8 cellular contexts compared by ENCODE assay signal in the genomic region with DNA sequence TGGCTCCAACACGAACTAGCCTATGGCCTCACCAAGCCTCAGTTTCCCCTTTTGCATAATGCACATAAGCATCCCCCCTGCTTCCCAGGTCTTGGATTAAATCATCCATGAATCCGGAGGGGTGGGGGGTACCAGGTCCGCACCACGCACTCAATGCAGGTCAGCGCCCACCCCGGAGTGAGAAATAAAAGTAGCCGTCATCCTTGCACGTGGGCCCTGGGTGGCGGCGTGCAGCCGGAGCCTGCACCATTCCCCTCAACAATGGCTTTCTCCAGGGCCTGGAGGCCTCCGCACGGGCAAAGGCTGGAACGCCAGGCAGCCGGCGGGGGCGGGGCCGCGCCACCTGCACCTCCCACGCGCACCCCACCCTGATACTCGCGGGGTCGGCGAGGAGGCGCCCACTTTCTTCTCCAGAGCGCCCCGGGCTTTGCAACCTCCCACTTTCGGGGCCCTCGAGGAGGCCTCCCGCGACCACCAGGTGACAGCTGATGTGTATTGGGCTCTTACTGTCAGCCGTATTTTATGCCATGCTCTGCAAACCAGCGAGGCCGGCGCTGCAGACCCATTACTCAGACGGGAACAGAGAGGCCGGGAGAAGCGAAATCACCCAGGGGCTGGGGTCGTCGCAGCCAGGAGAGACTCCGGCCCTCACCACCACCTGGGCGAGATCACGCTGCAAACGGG. TPM values are rescaled to one million over a fixed set of nuclear protein-coding genes. Genes with fewer than 3 reads are reported as not detected.
DNase-seq lines count a peak whose midpoint lies in the region; ATAC-seq lines count a peak whose summit lies in the region.

No MANE protein-coding gene starts in this region.

- peak overlapping the region; percentile 82 for H4K12ac ChIP-seq in trophoblast cell (ENCODE audit: low read depth, low read length)

- H2BK120ac ChIP-seq in trophoblast cell (ENCODE audit: insufficient read depth, low read length, poor library complexity): peak overlapping the region; percentile 96

- H3K14ac ChIP-seq in trophoblast cell (ENCODE audit: low read length): peak overlapping the region; percentile 97

- H3K9ac ChIP-seq in ES-I3 (ENCODE audit: low read depth, low read length) (peak overlapping the region; percentile 49; the same call in 1 of the 2 replicates), trophoblast cell (ENCODE audit: low read length) (peak overlapping the region; percentile 49)

- H2AFZ ChIP-seq in trophoblast cell (ENCODE audit: insufficient read depth, low read length, poor library complexity): peak overlapping the region; percentile 86

- no CpG with 5 or more reads among the region's 45 CpGs for WGBS in trophoblast cell (ENCODE audit: extremely low coverage, insufficient coverage, insufficient read length)

- no peaks in the 10 kb centered on the region for H3K4me1 ChIP-seq in ES-I3 (ENCODE audit: insufficient read depth, low read length)
- H3K4me1 ChIP-seq in trophoblast cell (ENCODE audit: control insufficient read depth in 1 of 2, insufficient read depth in 2 of 2, low read length in 2 of 2): peaks cover 12 to 14% of the 10 kb centered on the region in 2 experiments

- peak overlapping the region; percentile 64 for H3K4me2 ChIP-seq in trophoblast cell (ENCODE audit: low read length)

- H4K91ac ChIP-seq in trophoblast cell (ENCODE audit: low read depth, low read length): peak overlapping the region; percentile 95

- no peaks in the 10 kb centered on the region for H3K27me3 ChIP-seq in trophoblast cell (ENCODE audit: insufficient read depth, low read length)

- H3K9me3 ChIP-seq in ES-I3 (ENCODE audit: control insufficient read depth, insufficient read depth, low read length): no peaks in the 10 kb centered on the region
- H3K9me3 ChIP-seq in trophoblast cell (ENCODE audit: insufficient read depth, low read depth, low read length): no peaks in the 10 kb centered on the region

- peak overlapping the region; percentile 86 for H4K8ac ChIP-seq in trophoblast cell (ENCODE audit: low read depth, low read length)

- intact Hi-C loops in Right ventricle myocardium superior (cut with DNase I): loop anchor here (2.0 to 5.0 kb wide), 2 partner anchors 67 to 136 kb away; no protein-coding TSS in a partner anchor

- H2BK5ac ChIP-seq in trophoblast cell (ENCODE audit: low read depth, low read length, poor library complexity): peak overlapping the region; percentile 98

- H3K23ac ChIP-seq in trophoblast cell (ENCODE audit: low read length): no peak overlapping the region

- H2AK5ac ChIP-seq in trophoblast cell (ENCODE audit: low read length): peak overlapping the region; percentile 88

- H3K36me3 ChIP-seq in ES-I3 (ENCODE audit: insufficient read depth, low read length): no peaks in the 10 kb centered on the region
- peaks cover 16 to 18% of the 10 kb centered on the region in 2 experiments for H3K36me3 ChIP-seq in trophoblast cell (ENCODE audit: control insufficient read depth in 1 of 2, insufficient read depth in 2 of 2, low read length in 2 of 2)

- H3K79me2 ChIP-seq in trophoblast cell (ENCODE audit: control insufficient read depth, insufficient read depth, low read length, poor library complexity): peaks cover 30% of the 10 kb centered on the region

- peak overlapping the region; percentile 98 for H3K18ac ChIP-seq in trophoblast cell (ENCODE audit: low read length)

- peak overlapping the region; percentile 96 for H3K4ac ChIP-seq in trophoblast cell (ENCODE audit: low read depth, low read length)

- peak overlapping the region; percentile 76 for H3K4me3 ChIP-seq in trophoblast cell (ENCODE audit: low read depth, low read length)

- DNase-seq in RPMI8226: peak; percentile 76
- peak; percentile 73 for DNase-seq in activated naive CD4-positive, alpha-beta T cell treated with anti-CD3 and anti-CD28 coated beads, Interleukin-2, amount 50 U/mL, for 16 hours
- peak; percentile 78 for DNase-seq in Right ventricle myocardium superior
- peak; percentile 35 to 64 for DNase-seq in trophoblast cell
- DNase-seq in AG08395 (ENCODE audit: low spot score): no peak

- H3K79me1 ChIP-seq in trophoblast cell (ENCODE audit: low read length): peaks cover 47% of the 10 kb centered on the region

- peak overlapping the region; percentile 89 for H3K27ac ChIP-seq in trophoblast cell (ENCODE audit: low read depth, low read length)

- H2BK12ac ChIP-seq in trophoblast cell (ENCODE audit: low read length): peak overlapping the region; percentile 84

- ATAC-seq in HG02798 (IDR thresholded peaks at IDR 0.05; ENCODE audit: poor library complexity, unreplicated experiment): peak; percentile 9
- ATAC-seq in Right ventricle myocardium superior (ENCODE audit: poor library complexity): peak; percentile 41
- no peak for ATAC-seq in GM19452 (IDR thresholded peaks at IDR 0.05; ENCODE audit: unreplicated experiment)

RNA-seq across cellular contexts. Expression of a gene that starts 0.8 kb away (rescaled TPM):
- 42.1 TPM for total RNA-seq in Right ventricle myocardium superior
- polyA plus RNA-seq in trophoblast cell (2013): 89.4 and 93.2 TPM in 2 replicates

RNA-seq across cellular contexts. Expression of a gene that starts 18.4 kb away (rescaled TPM):
- 13.9 TPM for total RNA-seq in Right ventricle myocardium superior
- 103 and 105 TPM in 2 replicates for polyA plus RNA-seq in trophoblast cell (2013)

RNA-seq across cellular contexts. Expression of a gene that starts 47.8 kb away (rescaled TPM):
- 96.6 TPM for total RNA-seq in Right ventricle myocardium superior
- 79.5 and 82.1 TPM in 2 replicates for polyA plus RNA-seq in trophoblast cell (2013)
